In the genomic region with DNA sequence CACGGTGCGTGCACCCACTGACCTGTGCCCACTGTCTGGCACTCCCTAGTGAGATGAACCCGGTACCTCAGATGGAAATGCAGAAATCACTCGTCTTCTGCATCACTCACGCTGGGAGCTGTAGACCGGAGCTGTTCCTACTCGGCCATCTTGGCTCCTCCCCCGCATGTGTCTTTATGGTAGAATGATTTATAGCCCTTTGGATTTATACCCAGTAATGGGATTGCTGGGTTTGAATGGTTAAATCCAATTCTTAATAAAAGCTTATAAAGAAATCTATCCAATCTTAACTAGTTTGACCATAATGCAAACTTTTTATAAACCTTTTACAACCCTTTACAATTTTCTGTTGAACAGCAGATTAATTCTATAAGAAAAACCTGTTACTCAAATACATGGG, we compare ENCODE assay signal across 5 cellular contexts. TPM values are rescaled to one million over a fixed set of nuclear protein-coding genes. Genes with fewer than 3 reads are reported as not detected.
"Had no signal": no experiment of that assay in that cellular context is flagged by ENCODE, and none has a peak within 500 bp of the region (broad histone marks: within the 10 kb centered on the region; RNA-seq: fewer than 3 reads in every experiment).

No MANE protein-coding gene starts in this region.

RNA-seq across cellular contexts. Expression of a gene that starts 59.0 kb away (rescaled TPM):
- total RNA-seq: PC-3, RPMI7951, SJCRH30, SJSA1, SK-MEL-5 had no signal
